ENCODE assay signal across 8 cellular contexts in the genomic region with DNA sequence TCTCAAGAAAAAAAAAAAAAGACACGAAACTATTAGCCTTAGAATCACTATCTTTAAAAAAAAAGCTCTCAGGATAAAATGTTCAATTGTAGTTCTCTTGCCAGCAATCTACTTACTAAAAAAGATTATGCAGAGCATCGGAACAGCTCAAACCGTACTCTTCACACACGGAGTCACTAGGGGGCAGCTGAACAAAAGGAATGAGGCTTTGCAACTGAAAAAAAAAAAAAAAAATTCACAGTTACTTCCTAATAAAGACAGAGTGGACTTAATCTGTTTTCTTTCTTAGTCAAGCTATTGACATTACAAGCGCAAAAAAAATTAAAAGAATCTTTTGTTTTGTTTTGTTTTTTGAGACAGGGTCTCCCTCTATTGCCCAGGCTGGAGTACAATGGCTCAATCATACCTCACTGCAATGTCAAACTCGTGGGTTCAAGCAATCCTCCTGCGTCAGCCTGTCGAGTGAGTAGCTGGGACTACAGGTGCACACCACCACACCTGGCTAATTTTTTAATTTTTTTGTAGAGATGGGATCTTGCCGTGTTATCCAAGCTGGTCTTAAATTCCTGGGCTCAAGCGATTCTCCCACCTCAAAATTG. TPM values are rescaled to one million over a fixed set of nuclear protein-coding genes. Genes with fewer than 3 reads are reported as not detected.
DNase-seq lines count a peak whose midpoint lies in the region; ATAC-seq and TF ChIP-seq lines count a peak whose summit lies in the region.

No MANE protein-coding gene starts in this region.

- ATAC-seq in CD4-positive, CD25-positive, alpha-beta regulatory T cell (ENCODE audit: low read depth in 2 of 2), result peak; percentile 50 to 58
- ATAC-seq in GM19328 (IDR thresholded peaks at IDR 0.05; ENCODE audit: unreplicated experiment) (no peak), HG02973 (IDR thresholded peaks at IDR 0.05; ENCODE audit: unreplicated experiment) (no peak)

- H3K9me3 ChIP-seq in CD4-positive, CD25-positive, alpha-beta regulatory T cell (ENCODE audit: control insufficient read depth in 2 of 2, low read length in 2 of 2), result no peaks in the 10 kb centered on the region

- peaks cover 0 to 3% (median 0%) of the 10 kb centered on the region in 4 donors for H3K4me1 Mint-ChIP-seq in CD4-positive, CD25-positive, alpha-beta regulatory T cell
- no peaks in the 10 kb centered on the region for H3K4me1 Mint-ChIP-seq in neural crest cell

- peaks cover 29% of the 10 kb centered on the region for H3K36me3 Mint-ChIP-seq in CD4-positive, CD25-positive, alpha-beta regulatory T cell
- H3K36me3 Mint-ChIP-seq in neural crest cell (ENCODE audit: low read depth), result peaks cover 11% of the 10 kb centered on the region

- no peaks in the 10 kb centered on the region for H3K27me3 ChIP-seq in CD4-positive, CD25-positive, alpha-beta regulatory T cell (ENCODE audit: control insufficient read depth, insufficient read depth, low read length)
- H3K27me3 ChIP-seq in H7 (ENCODE audit: control insufficient read depth, insufficient read depth, low read length), result no peaks in the 10 kb centered on the region

- no peaks in the 10 kb centered on the region for H3K4me1 ChIP-seq in CD4-positive, CD25-positive, alpha-beta regulatory T cell (ENCODE audit: control insufficient read depth, insufficient read depth, low read length, poor library complexity, severe bottlenecking)

- no peaks in the 10 kb centered on the region for H3K27me3 Mint-ChIP-seq in CD4-positive, CD25-positive, alpha-beta regulatory T cell
- no peaks in the 10 kb centered on the region for H3K27me3 Mint-ChIP-seq in neural crest cell (ENCODE audit: low read depth)

- peak; percentile 21 to 75 (median 63) for DNase-seq in CD4-positive, CD25-positive, alpha-beta regulatory T cell
- DNase-seq in H7 (peak; percentile 41), NCI-H510A treated with DMSO at 0.1 percent for 48 hours (lab: John Stamatoyannopoulos, UW) (peak; percentile 37), fibroblast of mammary gland (ENCODE audit: low read depth) (peak; percentile 76), neural crest cell (ENCODE audit: low read depth, low spot score) (no peak)
- peak; percentile 46 to 47 for DNase-seq in activated CD4-positive, alpha-beta T cell treated with anti-CD3 and anti-CD28 coated beads, Interleukin-2, amount 50 U/mL, for 4 hours

- H3K4me3 ChIP-seq in CD4-positive, CD25-positive, alpha-beta regulatory T cell (ENCODE audit: low read depth, low read length), result no peak overlapping the region
- H3K4me3 ChIP-seq in H7 (ENCODE audit: insufficient read depth, low read depth, low read length), result no peak overlapping the region
- H3K4me3 ChIP-seq in fibroblast of mammary gland (ENCODE audit: control insufficient read depth, low read depth, low read length), result no peak overlapping the region

- H3K4me3 Mint-ChIP-seq in CD4-positive, CD25-positive, alpha-beta regulatory T cell, result no peak overlapping the region
- no peak overlapping the region for H3K4me3 Mint-ChIP-seq in neural crest cell

- no peak overlapping the region for H3K27ac Mint-ChIP-seq in CD4-positive, CD25-positive, alpha-beta regulatory T cell
- no peak overlapping the region for H3K27ac Mint-ChIP-seq in neural crest cell (ENCODE audit: unreplicated experiment)

- no peak overlapping the region for H3K27ac ChIP-seq in CD4-positive, CD25-positive, alpha-beta regulatory T cell (ENCODE audit: insufficient read depth, low read length, poor library complexity, severe bottlenecking)

- H3K9me3 Mint-ChIP-seq in CD4-positive, CD25-positive, alpha-beta regulatory T cell, result no peaks in the 10 kb centered on the region
- H3K9me3 Mint-ChIP-seq in neural crest cell, result no peaks in the 10 kb centered on the region

- H3K36me3 ChIP-seq in CD4-positive, CD25-positive, alpha-beta regulatory T cell (ENCODE audit: control insufficient read depth, insufficient read depth, low read length), result peaks cover 58% of the 10 kb centered on the region
- peaks cover 6% of the 10 kb centered on the region for H3K36me3 ChIP-seq in H7 (replicated peaks; ENCODE audit: control insufficient read depth, insufficient read depth, low read length)

- TF ChIP-seq CTCF in fibroblast of mammary gland (conservative IDR thresholded peaks at IDR 0.05; ENCODE audit: control insufficient read depth, insufficient read depth, low read depth, low read length), result peak; percentile 65
- peak; percentile 77 for TF ChIP-seq CTCF in neural crest cell (conservative IDR thresholded peaks at IDR 0.05)

RNA-seq across cellular contexts. Expression of gene PMS2, which starts 11.5 kb away (rescaled TPM):
- total RNA-seq in CD4-positive, CD25-positive, alpha-beta regulatory T cell, result 13.4 TPM
- polyA plus RNA-seq in CD4-positive, CD25-positive, alpha-beta regulatory T cell, result 10 to 100 TPM in 1 of 4 donors, 1 to 10 TPM in 3; 7.1 to 13.3 (median 8.6) TPM
- 18.5 and 19.6 TPM in 2 replicates for total RNA-seq in H7 (2014; rRNA removed; shearing (Covaris generic))
- total RNA-seq in neural crest cell, result 20.3 and 21.4 TPM in 2 replicates

RNA-seq across cellular contexts. Expression of gene AIMP2, which starts 11.8 kb away (rescaled TPM):
- 9.6 TPM for total RNA-seq in CD4-positive, CD25-positive, alpha-beta regulatory T cell
- polyA plus RNA-seq in CD4-positive, CD25-positive, alpha-beta regulatory T cell, result 10 to 100 TPM; 20.3 to 36.1 (median 27.9) TPM
- total RNA-seq in H7 (2014; rRNA removed; shearing (Covaris generic)), result 90.9 and 100 TPM in 2 replicates
- 44.4 and 47.6 TPM in 2 replicates for total RNA-seq in neural crest cell

RNA-seq across cellular contexts. Expression of gene RSPH10B, which starts 26.8 kb away (rescaled TPM):
- not detected for total RNA-seq in CD4-positive, CD25-positive, alpha-beta regulatory T cell
- polyA plus RNA-seq in CD4-positive, CD25-positive, alpha-beta regulatory T cell, result not detected
- total RNA-seq in H7 (2014; rRNA removed; shearing (Covaris generic)), result not detected in 2 replicates
- 0.07 TPM in 1 of 2 replicates, not detected in the other for total RNA-seq in neural crest cell

RNA-seq across cellular contexts. Expression of gene ANKRD61, which starts 33.9 kb away (rescaled TPM):
- not detected for total RNA-seq in CD4-positive, CD25-positive, alpha-beta regulatory T cell
- under 1 TPM in 3 of 4 donors, not detected in 1; 0.15 to 0.53 (median 0.32) TPM for polyA plus RNA-seq in CD4-positive, CD25-positive, alpha-beta regulatory T cell
- 0.18 and 0.31 TPM in 2 replicates for total RNA-seq in H7 (2014; rRNA removed; shearing (Covaris generic))
- total RNA-seq in neural crest cell, result 0.70 and 0.80 TPM in 2 replicates

Comparison
In these comparisons a context has a peak if more than half of its experiments do, and no peak if none do; other contexts are left out.
1. ATAC-seq: peak in CD4-positive, CD25-positive, alpha-beta regulatory T cell (2 of 2); none in GM19328 (single experiment) and HG02973 (single experiment).